In genomic region chr7:80736371-80736770, GRCh38 we compare ENCODE assay signal across 18 cellular contexts.
"Had no signal": no experiment of that assay in that cellular context is flagged by ENCODE, and none has a peak within 500 bp of the region (broad histone marks: within the 10 kb centered on the region; RNA-seq: fewer than 3 reads in every experiment).

No MANE protein-coding gene starts in this region.

- H3K4me3 ChIP-seq: esophagus squamous epithelium, tibial artery had no signal

- H3K4me3 Mint-ChIP-seq: activated CD4-positive, alpha-beta memory T cell treated with anti-CD3 and anti-CD28 coated beads for 36 hours; activated CD8-positive, alpha-beta memory T cell treated with anti-CD3 and anti-CD28 coated beads, Interleukin-2, amount 10 ng/mL, durations not matched to agents 7 days and 5 days; activated naive CD4-positive, alpha-beta T cell treated with anti-CD3 and anti-CD28 coated beads, Interleukin-2, amount 10 ng/mL, durations not matched to agents 7 days and 5 days; nephron; T-cell had no signal

- H3K27me3 ChIP-seq: esophagus squamous epithelium, tibial artery had no signal

- H3K27ac Mint-ChIP-seq: activated CD4-positive, alpha-beta memory T cell treated with anti-CD3 and anti-CD28 coated beads for 36 hours; activated CD8-positive, alpha-beta memory T cell treated with anti-CD3 and anti-CD28 coated beads, Interleukin-2, amount 10 ng/mL, durations not matched to agents 7 days and 5 days; activated naive CD4-positive, alpha-beta T cell treated with anti-CD3 and anti-CD28 coated beads, Interleukin-2, amount 10 ng/mL, durations not matched to agents 7 days and 5 days; nephron; T-cell had no signal

- H3K27me3 Mint-ChIP-seq: activated CD4-positive, alpha-beta memory T cell treated with anti-CD3 and anti-CD28 coated beads for 36 hours; activated CD8-positive, alpha-beta memory T cell treated with anti-CD3 and anti-CD28 coated beads, Interleukin-2, amount 10 ng/mL, durations not matched to agents 7 days and 5 days; activated naive CD4-positive, alpha-beta T cell treated with anti-CD3 and anti-CD28 coated beads, Interleukin-2, amount 10 ng/mL, durations not matched to agents 7 days and 5 days; T-cell had no signal

- H3K4me1 Mint-ChIP-seq: activated CD8-positive, alpha-beta memory T cell treated with anti-CD3 and anti-CD28 coated beads, Interleukin-2, amount 10 ng/mL, durations not matched to agents 7 days and 5 days; activated naive CD4-positive, alpha-beta T cell treated with anti-CD3 and anti-CD28 coated beads, Interleukin-2, amount 10 ng/mL, durations not matched to agents 7 days and 5 days; T-cell had no signal

- H3K36me3 Mint-ChIP-seq: activated CD4-positive, alpha-beta memory T cell treated with anti-CD3 and anti-CD28 coated beads for 36 hours; activated CD8-positive, alpha-beta memory T cell treated with anti-CD3 and anti-CD28 coated beads, Interleukin-2, amount 10 ng/mL, durations not matched to agents 7 days and 5 days; activated naive CD4-positive, alpha-beta T cell treated with anti-CD3 and anti-CD28 coated beads, Interleukin-2, amount 10 ng/mL, durations not matched to agents 7 days and 5 days; T-cell had no signal

- H3K4me1 ChIP-seq: esophagus squamous epithelium had no signal

- H3K27ac ChIP-seq: esophagus squamous epithelium, tibial artery, WERI-Rb-1 had no signal

- H3K9me3 Mint-ChIP-seq: nephron had no signal

- H3K36me3 ChIP-seq: esophagus squamous epithelium, tibial artery, WERI-Rb-1 had no signal

- DNase-seq: activated CD4-positive, alpha-beta memory T cell treated with anti-CD3 and anti-CD28 coated beads for 36 hours; activated CD8-positive, alpha-beta memory T cell treated with anti-CD3 and anti-CD28 coated beads, Interleukin-2, amount 10 ng/mL, durations not matched to agents 7 days and 5 days; activated naive CD4-positive, alpha-beta T cell treated with anti-CD3 and anti-CD28 coated beads, Interleukin-2, amount 10 ng/mL, durations not matched to agents 7 days and 5 days; activated T-cell treated with anti-CD3 and anti-CD28 coated beads, Interleukin-2, amount 50 U/mL, for 1 hour; caudate nucleus; esophagus squamous epithelium; glutamatergic neuron; hypothalamus; kidney glomerular epithelial cell; nucleus accumbens; stimulated activated CD4-positive, alpha-beta T cell treated with anti-CD3 and anti-CD28 coated beads, Interleukin-15, amount 100 ng/mL, for 24 hours; stimulated activated CD4-positive, alpha-beta T cell treated with anti-CD3 and anti-CD28 coated beads, Interleukin-4, amount 100 ng/mL, for 1 hour; stimulated activated naive CD4-positive, alpha-beta T cell; T-cell; T1000; tibial artery; WERI-Rb-1 had no signal

- ATAC-seq: activated CD8-positive, alpha-beta memory T cell treated with anti-CD3 and anti-CD28 coated beads, Interleukin-2, amount 10 ng/mL, durations not matched to agents 7 days and 5 days; T-cell had no signal
